8 cellular contexts compared by ENCODE assay signal in genomic region chr1:26744075-26744958, GRCh38. TPM values are rescaled to one million over a fixed set of nuclear protein-coding genes. Genes with fewer than 3 reads are reported as not detected.
DNase-seq lines count a peak whose midpoint lies in the region; ATAC-seq and TF ChIP-seq lines count a peak whose summit lies in the region.

No MANE protein-coding gene starts in this region.

- intact Hi-C loops in Panc1 (cut with micrococcal nuclease; ENCODE audit: unreplicated experiment), result no loop called here
- intact Hi-C loops in testis (cut with DNase I; ENCODE audit: low total_unique reads), result no loop called here

- BruUV-seq in Panc1 (replicated peaks; lab: Mats Ljungman, UMichigan), result no TSS peak

- in situ Hi-C loops in ACHN (cut with HindIII; ENCODE audit: low pct_ligation_motif_present, low pct_unique_long_range_greater_than_20kb, low sequenced_read_pairs) (no loop called here), Panc1 (cut with HindIII; ENCODE audit: low pct_unique_long_range_greater_than_20kb, low sequenced_read_pairs) (no loop called here)

- H3K9me3 ChIP-seq in Panc1 (ENCODE audit: control insufficient read depth, insufficient read depth, low read depth, low read length) (no peaks in the 10 kb centered on the region), testis (no peaks in the 10 kb centered on the region)

- H3K36me3 ChIP-seq in Panc1 (ENCODE audit: control insufficient read depth, insufficient read depth, low read length) (peaks cover 35% of the 10 kb centered on the region), testis (ENCODE audit: low read depth, missing control alignments) (no peaks in the 10 kb centered on the region)

- 58 to 69% methylated on average over 8 of the region's 8 CpGs for WGBS in testis, 2 donors

- TF ChIP-seq CTCF in Panc1 (IDR thresholded peaks at IDR 0.05), result no peak
- TF ChIP-seq CTCF in fibroblast of the aortic adventitia (IDR thresholded peaks at IDR 0.05; ENCODE audit: insufficient read depth, low read length), result no peak
- no peak for TF ChIP-seq CTCF in testis (IDR thresholded peaks at IDR 0.05)

- DNase-seq in ACHN, result peak; percentile 60
- peak; percentile 81 for DNase-seq in Panc1 (ENCODE audit: low read depth, low spot score)
- DNase-seq in activated T-helper 1 cell treated with Interleukin-2 at 50 U/mL for 16 hours (ENCODE audit: low read depth), result peak; percentile 65
- peak; percentile 92 for DNase-seq in fibroblast of the aortic adventitia (ENCODE audit: low read depth)
- peak; percentile 70 for DNase-seq in occipital lobe (lab: John Stamatoyannopoulos, UW)
- peak; percentile 61 for DNase-seq in testis

- CTCF ChIA-PET in Panc1 (lab: Charles Lee), result no interaction called here

- H3K4me3 ChIP-seq in Panc1 (ENCODE audit: low read depth in 2 of 2, low read length in 2 of 2), result no peak overlapping the region
- H3K4me3 ChIP-seq in fibroblast of the aortic adventitia (ENCODE audit: low read depth, low read length), result no peak overlapping the region
- no peak overlapping the region for H3K4me3 ChIP-seq in testis

- no peak for TF ChIP-seq POLR2A in testis (IDR thresholded peaks at IDR 0.05)

- ATAC-seq in GM18909 (IDR thresholded peaks at IDR 0.05; ENCODE audit: poor library complexity, unreplicated experiment) (peak; percentile 98), HG03139 (IDR thresholded peaks at IDR 0.05; ENCODE audit: unreplicated experiment) (peak; percentile 94), Panc1 (peak; percentile 87)

- H3K27ac ChIP-seq in Panc1 (ENCODE audit: low read length) (peak overlapping the region; percentile 49), testis (peak overlapping the region in 1 of 2 donors; percentile 75)

- peaks cover 9% of the 10 kb centered on the region for H3K4me1 ChIP-seq in Panc1 (ENCODE audit: control insufficient read depth, insufficient read depth, low read length)
- peaks cover 17% of the 10 kb centered on the region for H3K4me1 ChIP-seq in testis

- H3K27me3 ChIP-seq in Panc1 (ENCODE audit: control insufficient read depth, insufficient read depth, low read length), result no peaks in the 10 kb centered on the region
- no peaks in the 10 kb centered on the region for H3K27me3 ChIP-seq in testis

- POLR2A ChIA-PET in Panc1 (lab: Charles Lee), result no interaction called here

RNA-seq across cellular contexts. Expression of gene PIGV, which starts 43.4 kb away (rescaled TPM):
- 20.1 TPM for total RNA-seq in Panc1 (2021; ENCODE audit: unreplicated experiment)
- 20.2 TPM for polyA plus RNA-seq in Panc1 (2012; ENCODE audit: insufficient read length)
- total RNA-seq in fibroblast of the aortic adventitia (ENCODE audit: low replicate concordance), result 11.5 and 18.1 TPM in 2 replicates
- 9.5 TPM for total RNA-seq in occipital lobe
- total RNA-seq in testis, result 10 to 100 TPM; 47.6 to 52.5 TPM
- 101 TPM for polyA plus RNA-seq in testis (ENCODE audit: insufficient read depth, low read depth, low replicate concordance)

RNA-seq across cellular contexts. Expression of gene ARID1A, which starts 48.5 kb away (rescaled TPM):
- total RNA-seq in Panc1 (2021; ENCODE audit: unreplicated experiment) (110 TPM), fibroblast of the aortic adventitia (ENCODE audit: low replicate concordance) (17.4 and 26.9 TPM in 2 replicates), occipital lobe (20.1 TPM), testis (100 to 1,000 TPM; 106 to 119 TPM)
- polyA plus RNA-seq in Panc1 (2012; ENCODE audit: insufficient read length), result 130 TPM
- polyA plus RNA-seq in testis (ENCODE audit: insufficient read depth, low read depth, low replicate concordance), result 53.7 TPM
